Comparison of ENCODE assay signal across 11 cellular contexts in genomic region chr15:95826831-95827230, GRCh38.
DNase-seq lines count a peak whose midpoint lies in the region; ATAC-seq and TF ChIP-seq lines count a peak whose summit lies in the region.
"Had no signal": no experiment of that assay in that cellular context is flagged by ENCODE, and none has a peak within 500 bp of the region (broad histone marks: within the 10 kb centered on the region; RNA-seq: fewer than 3 reads in every experiment).

No MANE protein-coding gene starts in this region.

- peaks cover 3% of the 10 kb centered on the region for H3K4me1 Mint-ChIP-seq in chondrocyte (ENCODE audit: low read depth)
- H3K4me1 Mint-ChIP-seq in stimulated activated effector memory CD8-positive, alpha-beta T cell treated with anti-CD3 and anti-CD28 coated beads, Interleukin-12 subunit alpha, Interleukin-12 subunit beta, amount 100 ng/mL, for 72 hours, result no peaks in the 10 kb centered on the region
- H3K4me1 Mint-ChIP-seq: stimulated activated memory B cell treated with anti-CD40 and anti-IgM and Interleukin-4, amounts not matched to agents 10 μg/mL and 1 μg/mL and 100 μg/mL, for 72 hours had no signal

- no peaks in the 10 kb centered on the region for H3K27me3 Mint-ChIP-seq in chondrocyte (ENCODE audit: low read depth)
- H3K27me3 Mint-ChIP-seq: stimulated activated memory B cell treated with anti-CD40 and anti-IgM and Interleukin-4, amounts not matched to agents 10 μg/mL and 1 μg/mL and 100 μg/mL, for 72 hours had no signal

- DNase-seq in SIG-M5 treated with dmso at 0.1 percent for 504 hours (lab: John Stamatoyannopoulos, UW; ENCODE audit: unreplicated experiment) (peak; percentile 15), SIG-M5 (lab: John Stamatoyannopoulos, UW) (no peak), NCI-H1092 treated with DMSO at 0.1 percent for 48 hours (lab: John Stamatoyannopoulos, UW) (peak; percentile 31), chondrocyte (ENCODE audit: low spot score) (no peak), KG1 (lab: John Stamatoyannopoulos, UW) (no peak)
- DNase-seq in stimulated activated effector memory CD8-positive, alpha-beta T cell treated with anti-CD3 and anti-CD28 coated beads, Interleukin-12 subunit alpha, Interleukin-12 subunit beta, amount 100 ng/mL, for 72 hours (ENCODE audit: low spot score in 2 of 2), result no peak
- DNase-seq in activated CD8-positive, alpha-beta memory T cell treated with anti-CD3 and anti-CD28 coated beads for 24 hours, result no peak
- DNase-seq: head of caudate nucleus, Karpas-422 had no signal

- no peak overlapping the region for H3K4me3 Mint-ChIP-seq in chondrocyte (ENCODE audit: unreplicated experiment)
- no peak overlapping the region for H3K4me3 Mint-ChIP-seq in stimulated activated effector memory CD8-positive, alpha-beta T cell treated with anti-CD3 and anti-CD28 coated beads, Interleukin-12 subunit alpha, Interleukin-12 subunit beta, amount 100 ng/mL, for 72 hours
- H3K4me3 Mint-ChIP-seq: stimulated activated memory B cell treated with anti-CD40 and anti-IgM and Interleukin-4, amounts not matched to agents 10 μg/mL and 1 μg/mL and 100 μg/mL, for 72 hours had no signal

- peak; percentile 40 for TF ChIP-seq CTCF in chondrocyte (IDR thresholded peaks at IDR 0.05)

- peak; percentile 28 for ATAC-seq in stimulated activated effector memory CD8-positive, alpha-beta T cell treated with anti-CD3 and anti-CD28 coated beads, Interleukin-12 subunit alpha, Interleukin-12 subunit beta, amount 100 ng/mL, for 72 hours
- no peak for ATAC-seq in GM19452 (IDR thresholded peaks at IDR 0.05; ENCODE audit: unreplicated experiment)
- ATAC-seq: stimulated activated memory B cell treated with anti-CD40 and anti-IgM and Interleukin-4, amounts not matched to agents 10 μg/mL and 1 μg/mL and 100 μg/mL, for 72 hours had no signal

- no peak overlapping the region for H3K27ac Mint-ChIP-seq in chondrocyte (ENCODE audit: unreplicated experiment)
- no peak overlapping the region for H3K27ac Mint-ChIP-seq in stimulated activated effector memory CD8-positive, alpha-beta T cell treated with anti-CD3 and anti-CD28 coated beads, Interleukin-12 subunit alpha, Interleukin-12 subunit beta, amount 100 ng/mL, for 72 hours
- H3K27ac Mint-ChIP-seq: stimulated activated memory B cell treated with anti-CD40 and anti-IgM and Interleukin-4, amounts not matched to agents 10 μg/mL and 1 μg/mL and 100 μg/mL, for 72 hours had no signal

- H3K36me3 Mint-ChIP-seq in chondrocyte (ENCODE audit: low read depth), result no peaks in the 10 kb centered on the region
- no peaks in the 10 kb centered on the region for H3K36me3 Mint-ChIP-seq in stimulated activated effector memory CD8-positive, alpha-beta T cell treated with anti-CD3 and anti-CD28 coated beads, Interleukin-12 subunit alpha, Interleukin-12 subunit beta, amount 100 ng/mL, for 72 hours
- H3K36me3 Mint-ChIP-seq: stimulated activated memory B cell treated with anti-CD40 and anti-IgM and Interleukin-4, amounts not matched to agents 10 μg/mL and 1 μg/mL and 100 μg/mL, for 72 hours had no signal

- no peaks in the 10 kb centered on the region for H3K9me3 Mint-ChIP-seq in chondrocyte (ENCODE audit: low read depth)
- no peaks in the 10 kb centered on the region for H3K9me3 Mint-ChIP-seq in stimulated activated effector memory CD8-positive, alpha-beta T cell treated with anti-CD3 and anti-CD28 coated beads, Interleukin-12 subunit alpha, Interleukin-12 subunit beta, amount 100 ng/mL, for 72 hours
- H3K9me3 Mint-ChIP-seq: stimulated activated memory B cell treated with anti-CD40 and anti-IgM and Interleukin-4, amounts not matched to agents 10 μg/mL and 1 μg/mL and 100 μg/mL, for 72 hours had no signal

Comparison
In these comparisons a context has a peak if more than half of its experiments do, and no peak if none do; other contexts are left out.
1. DNase-seq: peak in SIG-M5 treated with dmso at 0.1 percent for 504 hours (single experiment) and NCI-H1092 treated with DMSO at 0.1 percent for 48 hours (single experiment); none in SIG-M5 (single experiment), chondrocyte (single experiment), stimulated activated effector memory CD8-positive, alpha-beta T cell treated with anti-CD3 and anti-CD28 coated beads, Interleukin-12 subunit alpha, Interleukin-12 subunit beta, amount 100 ng/mL, for 72 hours (0 of 2), activated CD8-positive, alpha-beta memory T cell treated with anti-CD3 and anti-CD28 coated beads for 24 hours (single experiment) and KG1 (single experiment).